Comparison of ENCODE assay signal across 14 cellular contexts in genomic region chr7:73358590-73359275, GRCh38. TPM values are rescaled to one million over a fixed set of nuclear protein-coding genes. Genes with fewer than 3 reads are reported as not detected.
A peak's percentile ranks its signal among the peaks of the same experiment; 100 is the strongest.
DNase-seq lines count a peak whose midpoint lies in the region; ATAC-seq and TF ChIP-seq lines count a peak whose summit lies in the region.
"Had no signal": no experiment of that assay in that cellular context is flagged by ENCODE, and none has a peak within 500 bp of the region (broad histone marks: within the 10 kb centered on the region; RNA-seq: fewer than 3 reads in every experiment).

No MANE protein-coding gene starts in this region.

- no peak for TF ChIP-seq POLR2A in upper lobe of left lung (IDR thresholded peaks at IDR 0.05)
- no peak for TF ChIP-seq POLR2A in GM18505 (IDR thresholded peaks at IDR 0.05; ENCODE audit: borderline replicate concordance, extremely low read depth, insufficient read depth, insufficient read length)

- H3K4me3 ChIP-seq in left ventricle myocardium inferior (peak overlapping the region; percentile 54), upper lobe of left lung (peak overlapping the region in 3 of 4 donors; percentile 32 to 45 (median 36))

- H3K27me3 ChIP-seq in left ventricle myocardium inferior (ENCODE audit: low read depth) (no peaks in the 10 kb centered on the region), upper lobe of left lung (no peaks in the 10 kb centered on the region)

- DNase-seq in left ventricle myocardium inferior (no peak), left ventricle myocardium superior (no peak), chondrocyte (ENCODE audit: low spot score) (peak; percentile 72), upper lobe of left lung (no peak), NCI-H526 treated with DMSO at 0.1 percent for 48 hours (lab: John Stamatoyannopoulos, UW) (no peak)
- DNase-seq: activated naive CD8-positive, alpha-beta T cell treated with anti-CD3 and anti-CD28 coated beads for 36 hours; effector CD4-positive, alpha-beta T cell; T1000 had no signal

- peaks cover 14% of the 10 kb centered on the region for H3K4me1 Mint-ChIP-seq in chondrocyte (ENCODE audit: low read depth)
- H3K4me1 Mint-ChIP-seq in nephron, result peaks cover 6% of the 10 kb centered on the region

- H3K9me3 ChIP-seq in left ventricle myocardium inferior (replicated peaks) (no peaks in the 10 kb centered on the region), upper lobe of left lung (no peaks in the 10 kb centered on the region)

- H3K27ac Mint-ChIP-seq in chondrocyte (ENCODE audit: unreplicated experiment) (peak overlapping the region; percentile 68), nephron (peak overlapping the region in 2 of 3 experiments; percentile 44 to 69)
- H3K27ac Mint-ChIP-seq: activated naive CD8-positive, alpha-beta T cell treated with anti-CD3 and anti-CD28 coated beads for 36 hours had no signal

- ATAC-seq in left ventricle myocardium superior, result no peak
- peak in 1 of 2 donors; percentile 23 for ATAC-seq in upper lobe of left lung (ENCODE audit: low FRiP score in 2 of 2)
- ATAC-seq in GM21447 (IDR thresholded peaks at IDR 0.05; ENCODE audit: unreplicated experiment), result no peak
- no peak for ATAC-seq in GM18505 (IDR thresholded peaks at IDR 0.05; ENCODE audit: unreplicated experiment)

- peak overlapping the region; percentile 63 for H3K4me3 Mint-ChIP-seq in chondrocyte (ENCODE audit: unreplicated experiment)
- peak overlapping the region in 1 of 3 experiments; percentile 32 for H3K4me3 Mint-ChIP-seq in nephron

- no peaks in the 10 kb centered on the region for H3K9me3 Mint-ChIP-seq in chondrocyte (ENCODE audit: low read depth)
- peaks cover 5% of the 10 kb centered on the region for H3K9me3 Mint-ChIP-seq in nephron
- H3K9me3 Mint-ChIP-seq: activated naive CD8-positive, alpha-beta T cell treated with anti-CD3 and anti-CD28 coated beads for 36 hours had no signal

- H3K4me1 ChIP-seq in left ventricle myocardium inferior (peaks cover 13% of the 10 kb centered on the region), upper lobe of left lung (peaks cover 0 to 13% (median 8%) of the 10 kb centered on the region in 4 donors)

- TF ChIP-seq CTCF in left ventricle myocardium inferior (IDR thresholded peaks at IDR 0.05; ENCODE audit: borderline replicate concordance) (no peak), chondrocyte (IDR thresholded peaks at IDR 0.05) (no peak), nephron (IDR thresholded peaks at IDR 0.05; ENCODE audit: unreplicated experiment in 3 of 3) (no peak), upper lobe of left lung (IDR thresholded peaks at IDR 0.05) (no peak)

- no peaks in the 10 kb centered on the region for H3K36me3 Mint-ChIP-seq in chondrocyte (ENCODE audit: low read depth)
- no peaks in the 10 kb centered on the region for H3K36me3 Mint-ChIP-seq in nephron (ENCODE audit: low read depth)
- H3K36me3 Mint-ChIP-seq: activated naive CD8-positive, alpha-beta T cell treated with anti-CD3 and anti-CD28 coated beads for 36 hours had no signal

- intact Hi-C loops in left ventricle myocardium inferior (cut with micrococcal nuclease) (no loop called here), left ventricle myocardium superior (cut with micrococcal nuclease) (no loop called here)

- H3K27ac ChIP-seq in left ventricle myocardium inferior (replicated peaks) (peak overlapping the region; percentile 54), upper lobe of left lung (peak overlapping the region in 1 of 4 donors; percentile 71)

- 75 to 78% methylated on average over 20 of the region's 21 CpGs for WGBS in upper lobe of left lung, 2 donors

- no peak for TF ChIP-seq EP300 in upper lobe of left lung (IDR thresholded peaks at IDR 0.05)

- H3K36me3 ChIP-seq in left ventricle myocardium inferior (no peaks in the 10 kb centered on the region), upper lobe of left lung (no peaks in the 10 kb centered on the region)

- H3K27me3 Mint-ChIP-seq in chondrocyte (ENCODE audit: low read depth), result peaks cover 11% of the 10 kb centered on the region
- peaks cover 21% of the 10 kb centered on the region for H3K27me3 Mint-ChIP-seq in nephron (ENCODE audit: low read depth)

RNA-seq across cellular contexts. Expression of gene FKBP6, which starts 30.8 kb away (rescaled TPM):
- total RNA-seq in left ventricle myocardium inferior, result not detected
- total RNA-seq in left ventricle myocardium superior, result not detected
- total RNA-seq in chondrocyte, result not detected in 3 replicates
- under 1 TPM in 1 of 6 donors, not detected in 5; 0.30 TPM for total RNA-seq in upper lobe of left lung
- total RNA-seq: activated naive CD8-positive, alpha-beta T cell treated with anti-CD3 and anti-CD28 coated beads for 36 hours; LHCN-M2; lung microvascular endothelial cell had no signal

RNA-seq across cellular contexts. Expression of gene TRIM50, which starts 30.9 kb away (rescaled TPM):
- 0.33 TPM for total RNA-seq in left ventricle myocardium inferior
- total RNA-seq in left ventricle myocardium superior, result 0.30 TPM
- total RNA-seq in chondrocyte, result not detected in 3 replicates
- under 1 TPM in 3 of 6 donors, not detected in 3; 0.13 to 0.55 (median 0.37) TPM for total RNA-seq in upper lobe of left lung
- total RNA-seq: activated naive CD8-positive, alpha-beta T cell treated with anti-CD3 and anti-CD28 coated beads for 36 hours; Daoy; LHCN-M2; lung microvascular endothelial cell had no signal

RNA-seq across cellular contexts. Expression of gene NSUN5, which starts 50.1 kb away (rescaled TPM):
- 15.9 TPM for total RNA-seq in left ventricle myocardium inferior
- 19.6 TPM for total RNA-seq in left ventricle myocardium superior
- 15.2 to 16.3 TPM (median 15.5 TPM) in 3 replicates for total RNA-seq in chondrocyte
- 10 to 100 TPM; 19.4 to 34.5 (median 30.9) TPM for total RNA-seq in upper lobe of left lung
